Comparison of ENCODE assay signal across 12 cellular contexts in genomic region chr19:40519352-40520322, GRCh38. TPM values are rescaled to one million over a fixed set of nuclear protein-coding genes. Genes with fewer than 3 reads are reported as not detected.
A peak's percentile ranks its signal among the peaks of the same experiment; 100 is the strongest.
DNase-seq lines count a peak whose midpoint lies in the region; ATAC-seq and TF ChIP-seq lines count a peak whose summit lies in the region.
"Had no signal": no experiment of that assay in that cellular context is flagged by ENCODE, and none has a peak within 500 bp of the region (broad histone marks: within the 10 kb centered on the region; RNA-seq: fewer than 3 reads in every experiment).

No MANE protein-coding gene starts in this region.

- no peaks in the 10 kb centered on the region for H3K79me2 ChIP-seq in Karpas-422 (ENCODE audit: low read length)

- H3K9me3 Mint-ChIP-seq in stimulated activated effector memory CD8-positive, alpha-beta T cell treated with anti-CD3 and anti-CD28 coated beads, Interleukin-12 subunit alpha, Interleukin-12 subunit beta, amount 100 ng/mL, for 72 hours: no peaks in the 10 kb centered on the region
- H3K9me3 Mint-ChIP-seq in activated CD4-positive, alpha-beta T cell treated with anti-CD3 and anti-CD28 coated beads, Interleukin-2, amount 10 ng/mL, durations not matched to agents 24 days and 14 days: no peaks in the 10 kb centered on the region

- no peak overlapping the region for H3K4me3 ChIP-seq in NT2/D1 (ENCODE audit: insufficient read length, low read depth)
- H3K4me3 ChIP-seq in Karpas-422 (ENCODE audit: low read length): no peak overlapping the region
- H3K4me3 ChIP-seq: body of pancreas had no signal

- no peaks in the 10 kb centered on the region for H3K4me1 ChIP-seq in NT2/D1 (ENCODE audit: insufficient read depth, insufficient read length)
- H3K4me1 ChIP-seq in foreskin keratinocyte: no peaks in the 10 kb centered on the region
- H3K4me1 ChIP-seq in Karpas-422 (ENCODE audit: low read length): peaks cover 9% of the 10 kb centered on the region
- H3K4me1 ChIP-seq: BE2C had no signal

- H3K9ac ChIP-seq in NT2/D1 (ENCODE audit: insufficient read length, low read depth) (peak overlapping the region; percentile 50), Karpas-422 (ENCODE audit: low read length) (no peak overlapping the region)

- no peak overlapping the region for H3K27ac Mint-ChIP-seq in stimulated activated effector memory CD8-positive, alpha-beta T cell treated with anti-CD3 and anti-CD28 coated beads, Interleukin-12 subunit alpha, Interleukin-12 subunit beta, amount 100 ng/mL, for 72 hours
- no peak overlapping the region for H3K27ac Mint-ChIP-seq in activated CD4-positive, alpha-beta T cell treated with anti-CD3 and anti-CD28 coated beads, Interleukin-2, amount 10 ng/mL, durations not matched to agents 24 days and 14 days

- no peak overlapping the region for H3K4me2 ChIP-seq in Karpas-422 (ENCODE audit: low read depth, low read length, poor library complexity, severe bottlenecking)

- ATAC-seq in foreskin keratinocyte: peak; percentile 59
- peak; percentile 51 for ATAC-seq in stimulated activated effector memory CD8-positive, alpha-beta T cell treated with anti-CD3 and anti-CD28 coated beads, Interleukin-12 subunit alpha, Interleukin-12 subunit beta, amount 100 ng/mL, for 72 hours
- ATAC-seq: body of pancreas had no signal

- H3K27me3 ChIP-seq in NT2/D1 (ENCODE audit: insufficient read depth, insufficient read length) (peaks cover 44% of the 10 kb centered on the region), foreskin keratinocyte (peaks cover 20% of the 10 kb centered on the region), Karpas-422 (ENCODE audit: low read length) (no peaks in the 10 kb centered on the region)
- H3K27me3 ChIP-seq: BE2C, body of pancreas had no signal

- H3K36me3 Mint-ChIP-seq in stimulated activated effector memory CD8-positive, alpha-beta T cell treated with anti-CD3 and anti-CD28 coated beads, Interleukin-12 subunit alpha, Interleukin-12 subunit beta, amount 100 ng/mL, for 72 hours: no peaks in the 10 kb centered on the region
- H3K36me3 Mint-ChIP-seq in activated CD4-positive, alpha-beta T cell treated with anti-CD3 and anti-CD28 coated beads, Interleukin-2, amount 10 ng/mL, durations not matched to agents 24 days and 14 days (ENCODE audit: low read depth): no peaks in the 10 kb centered on the region

- intact Hi-C loops in activated CD4-positive, alpha-beta T cell treated with anti-CD3 and anti-CD28 coated beads, Interleukin-2, amount 10 ng/mL, durations not matched to agents 24 days and 14 days (cut with micrococcal nuclease): loop anchor here (10.0 kb wide), 1 partner anchor 215 kb away; no protein-coding TSS in a partner anchor

- no peaks in the 10 kb centered on the region for H3K4me1 Mint-ChIP-seq in stimulated activated effector memory CD8-positive, alpha-beta T cell treated with anti-CD3 and anti-CD28 coated beads, Interleukin-12 subunit alpha, Interleukin-12 subunit beta, amount 100 ng/mL, for 72 hours
- H3K4me1 Mint-ChIP-seq in activated CD4-positive, alpha-beta T cell treated with anti-CD3 and anti-CD28 coated beads, Interleukin-2, amount 10 ng/mL, durations not matched to agents 24 days and 14 days: no peaks in the 10 kb centered on the region

- H4K20me1 ChIP-seq in Karpas-422 (ENCODE audit: insufficient read depth, low read depth, low read length): no peaks in the 10 kb centered on the region

- H3K4me3 Mint-ChIP-seq in stimulated activated effector memory CD8-positive, alpha-beta T cell treated with anti-CD3 and anti-CD28 coated beads, Interleukin-12 subunit alpha, Interleukin-12 subunit beta, amount 100 ng/mL, for 72 hours: no peak overlapping the region
- H3K4me3 Mint-ChIP-seq in activated CD4-positive, alpha-beta T cell treated with anti-CD3 and anti-CD28 coated beads, Interleukin-2, amount 10 ng/mL, durations not matched to agents 24 days and 14 days: no peak overlapping the region

- H2AFZ ChIP-seq in Karpas-422 (ENCODE audit: low read length): no peak overlapping the region

- TF ChIP-seq CTCF in foreskin keratinocyte (conservative IDR thresholded peaks at IDR 0.05): peak; percentile 48

- H3K9me3 ChIP-seq in NT2/D1 (ENCODE audit: insufficient read depth, low read length) (peaks cover 20% of the 10 kb centered on the region), Karpas-422 (ENCODE audit: low read length) (no peaks in the 10 kb centered on the region)
- H3K9me3 ChIP-seq: BE2C, body of pancreas had no signal

- H3K27ac ChIP-seq in foreskin keratinocyte (no peak overlapping the region), Karpas-422 (ENCODE audit: low read length) (no peak overlapping the region)
- H3K27ac ChIP-seq: body of pancreas had no signal

- DNase-seq in activated CD4-positive, alpha-beta T cell treated with anti-CD3 and anti-CD28 coated beads for 48 hours: peak; percentile 46
- DNase-seq in activated CD4-positive, alpha-beta T cell treated with anti-CD3 and anti-CD28 coated beads for 4 hours: no peak
- DNase-seq in NT2/D1 (ENCODE audit: low read depth, low spot score) (no peak), foreskin keratinocyte (peak; percentile 30 to 33), RKO (ENCODE audit: low spot score) (no peak), Karpas-422 (no peak)
- DNase-seq in stimulated activated effector memory CD8-positive, alpha-beta T cell treated with anti-CD3 and anti-CD28 coated beads, Interleukin-12 subunit alpha, Interleukin-12 subunit beta, amount 100 ng/mL, for 72 hours (ENCODE audit: low spot score in 2 of 2): no peak
- DNase-seq in activated CD4-positive, alpha-beta T cell treated with anti-CD3 and anti-CD28 coated beads, Interleukin-2, amount 10 ng/mL, durations not matched to agents 24 days and 14 days: no peak
- DNase-seq: BE2C, kidney, NCI-H2029 had no signal

- H3K9me2 ChIP-seq in Karpas-422 (replicated peaks; ENCODE audit: insufficient read depth, low read length): no peaks in the 10 kb centered on the region

- no peaks in the 10 kb centered on the region for H3K36me3 ChIP-seq in NT2/D1 (ENCODE audit: insufficient read depth, insufficient read length, low read length)
- no peaks in the 10 kb centered on the region for H3K36me3 ChIP-seq in Karpas-422 (ENCODE audit: insufficient read depth, low read length)
- H3K36me3 ChIP-seq: BE2C had no signal

- H3K27me3 Mint-ChIP-seq in activated CD4-positive, alpha-beta T cell treated with anti-CD3 and anti-CD28 coated beads, Interleukin-2, amount 10 ng/mL, durations not matched to agents 24 days and 14 days: peaks cover 25% of the 10 kb centered on the region

RNA-seq across cellular contexts. Expression of gene SPTBN4, which starts 52.8 kb away (rescaled TPM):
- total RNA-seq in foreskin keratinocyte: 0.56 and 0.92 TPM in 2 replicates
- 0.51 and 0.52 TPM in 2 replicates for polyA plus RNA-seq in foreskin keratinocyte
- total RNA-seq in Karpas-422 (2014; rRNA removed; shearing (Covaris generic); ENCODE audit: low replicate concordance): 1.0 and 1.1 TPM in 2 replicates
- 0.36 and 0.51 TPM in 2 replicates for total RNA-seq in activated CD4-positive, alpha-beta T cell treated with anti-CD3 and anti-CD28 coated beads, Interleukin-2, amount 10 ng/mL, durations not matched to agents 24 days and 14 days

RNA-seq across cellular contexts. Expression of gene BLVRB, which starts 54.1 kb away (rescaled TPM):
- total RNA-seq in foreskin keratinocyte: 75.3 and 79.6 TPM in 2 replicates
- polyA plus RNA-seq in foreskin keratinocyte: 101 and 124 TPM in 2 replicates
- 10.2 and 14.5 TPM in 2 replicates for total RNA-seq in Karpas-422 (2014; rRNA removed; shearing (Covaris generic); ENCODE audit: low replicate concordance)
- total RNA-seq in activated CD4-positive, alpha-beta T cell treated with anti-CD3 and anti-CD28 coated beads, Interleukin-2, amount 10 ng/mL, durations not matched to agents 24 days and 14 days: 7.5 and 10.6 TPM in 2 replicates

RNA-seq across cellular contexts. Expression of gene SHKBP1, which starts 57.0 kb away (rescaled TPM):
- 53.0 and 64.8 TPM in 2 replicates for total RNA-seq in foreskin keratinocyte
- 87.0 and 108 TPM in 2 replicates for polyA plus RNA-seq in foreskin keratinocyte
- 49.7 and 98.2 TPM in 2 replicates for total RNA-seq in Karpas-422 (2014; rRNA removed; shearing (Covaris generic); ENCODE audit: low replicate concordance)
- total RNA-seq in activated CD4-positive, alpha-beta T cell treated with anti-CD3 and anti-CD28 coated beads, Interleukin-2, amount 10 ng/mL, durations not matched to agents 24 days and 14 days: 111 and 113 TPM in 2 replicates

Comparison
In these comparisons a context has a peak if more than half of its experiments do, and no peak if none do; other contexts are left out.
1. DNase-seq: peak in activated CD4-positive, alpha-beta T cell treated with anti-CD3 and anti-CD28 coated beads for 48 hours (single experiment) and foreskin keratinocyte (2 of 2); none in activated CD4-positive, alpha-beta T cell treated with anti-CD3 and anti-CD28 coated beads for 4 hours (0 of 2), NT2/D1 (single experiment), stimulated activated effector memory CD8-positive, alpha-beta T cell treated with anti-CD3 and anti-CD28 coated beads, Interleukin-12 subunit alpha, Interleukin-12 subunit beta, amount 100 ng/mL, for 72 hours (0 of 2), RKO (single experiment), Karpas-422 (single experiment) and activated CD4-positive, alpha-beta T cell treated with anti-CD3 and anti-CD28 coated beads, Interleukin-2, amount 10 ng/mL, durations not matched to agents 24 days and 14 days (single experiment).